In the genomic region with DNA sequence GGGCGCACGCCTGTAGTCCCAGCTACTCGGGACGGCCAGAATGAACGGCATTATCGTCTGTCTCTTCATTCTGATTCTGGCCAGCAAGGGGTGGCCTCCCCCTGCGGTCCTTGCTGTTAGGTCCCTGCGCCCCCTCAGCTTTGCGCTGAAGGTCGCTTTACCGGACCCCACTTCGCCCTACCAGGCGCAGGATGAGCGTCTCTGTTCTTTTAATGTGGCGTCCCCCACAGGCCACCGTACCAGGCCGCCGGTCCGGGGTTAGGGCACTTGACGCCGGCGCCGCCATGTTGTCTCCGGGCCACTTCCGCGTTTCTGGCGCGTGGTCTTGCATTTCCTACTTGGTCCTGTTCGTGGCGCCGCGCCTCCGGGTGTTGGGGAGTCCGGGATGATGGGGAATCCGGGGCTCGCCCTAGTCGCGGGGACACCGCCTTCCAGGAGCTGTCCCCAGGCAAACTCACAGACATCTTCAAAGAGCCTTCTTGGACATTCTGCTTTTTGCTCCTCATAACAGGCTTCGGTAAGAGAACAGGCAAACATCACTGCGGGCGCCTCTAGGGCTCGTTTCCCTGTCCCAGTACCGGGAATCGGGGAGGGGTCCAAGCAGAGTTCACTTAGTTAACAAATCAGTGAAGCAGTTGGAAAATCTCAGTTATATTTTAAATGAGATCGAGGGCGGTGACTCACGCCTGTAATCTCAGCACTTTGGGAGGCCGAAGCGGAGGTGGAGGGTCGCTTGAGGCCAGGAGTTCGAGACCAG, we compare ENCODE assay signal across 8 cellular contexts. TPM values are rescaled to one million over a fixed set of nuclear protein-coding genes. Genes with fewer than 3 reads are reported as not detected.
DNase-seq lines count a peak whose midpoint lies in the region; ATAC-seq and TF ChIP-seq lines count a peak whose summit lies in the region.

No MANE protein-coding gene starts in this region.

- DNase-seq in NAMALWA (ENCODE audit: low spot score) = peak; percentile 92
- DNase-seq in SK-MEL-5 (ENCODE audit: low read depth, low spot score) = peak; percentile 92
- DNase-seq in activated naive CD4-positive, alpha-beta T cell treated with anti-CD3 and anti-CD28 coated beads, Interleukin-2, amount 50 U/mL, for 16 hours = peak; percentile 95
- DNase-seq in globus pallidus (ENCODE audit: low spot score) = peak; percentile 94
- DNase-seq in nucleus accumbens (lab: John Stamatoyannopoulos, UW) = peak; percentile 59 to 98 (median 93)
- peak; percentile 98 to 99 for DNase-seq in suprapubic skin (ENCODE audit: low spot score in 2 of 2)

- peak; percentile 56 to 76 for TF ChIP-seq CTCF in suprapubic skin (IDR thresholded peaks at IDR 0.05)

- TF ChIP-seq EP300 in suprapubic skin (IDR thresholded peaks at IDR 0.05) = no peak

- H3K4me1 ChIP-seq in suprapubic skin = peaks cover 20% of the 10 kb centered on the region

- no peaks in the 10 kb centered on the region for H3K9me3 ChIP-seq in suprapubic skin

- in situ Hi-C loops in SK-MEL-5 (cut with HindIII; ENCODE audit: low pct_unique_long_range_greater_than_20kb, low sequenced_read_pairs) = no loop called here

- 2% methylated on average over 41 of the region's 52 CpGs for WGBS in suprapubic skin

- peak; percentile 91 for ATAC-seq in HG02571 (IDR thresholded peaks at IDR 0.05; ENCODE audit: unreplicated experiment)

- H3K27me3 ChIP-seq in suprapubic skin = no peaks in the 10 kb centered on the region

- H3K27ac ChIP-seq in suprapubic skin = peak overlapping the region; percentile 81

- TF ChIP-seq POLR2A in suprapubic skin (IDR thresholded peaks at IDR 0.05) = no peak

- H3K4me3 ChIP-seq in GM08714 (ENCODE audit: low read length) = peak overlapping the region; percentile 72
- H3K4me3 ChIP-seq in suprapubic skin = peak overlapping the region; percentile 72

- H3K36me3 ChIP-seq in suprapubic skin = no peaks in the 10 kb centered on the region

RNA-seq across cellular contexts. Expression of a gene that starts 8.5 kb away (rescaled TPM):
- total RNA-seq in SK-MEL-5 (2014; rRNA removed; shearing (Covaris generic)) = 373 and 435 TPM in 2 replicates
- 268 and 302 TPM in 2 replicates for polyA plus RNA-seq in SK-MEL-5 (2015; cell fraction: cytosol; rRNA removed)
- 859 and 1,156 TPM in 2 replicates for polyA plus RNA-seq in SK-MEL-5 (2015; cell fraction: nucleus; rRNA removed)
- 100 to 1,000 TPM in 1 of 4 donors, 10 to 100 TPM in 3; 78.7 to 124 (median 84.2) TPM for total RNA-seq in suprapubic skin

RNA-seq across cellular contexts. Expression of a gene that starts 43.7 kb away (rescaled TPM):
- total RNA-seq in SK-MEL-5 (2014; rRNA removed; shearing (Covaris generic)) = 38.2 and 41.7 TPM in 2 replicates
- 32.1 and 44.2 TPM in 2 replicates for polyA plus RNA-seq in SK-MEL-5 (2015; cell fraction: cytosol; rRNA removed)
- 39.5 and 41.7 TPM in 2 replicates for polyA plus RNA-seq in SK-MEL-5 (2015; cell fraction: nucleus; rRNA removed)
- 10 to 100 TPM; 22.8 to 40.8 (median 29.2) TPM for total RNA-seq in suprapubic skin

Comparison
In these comparisons a context has a peak if more than half of its experiments do, and no peak if none do; other contexts are left out.
1. Peak in every context shown above with its lines: DNase-seq, ATAC-seq, H3K4me3 ChIP-seq and H3K27ac ChIP-seq.